ENCODE assay signal across 18 cellular contexts in the genomic region with DNA sequence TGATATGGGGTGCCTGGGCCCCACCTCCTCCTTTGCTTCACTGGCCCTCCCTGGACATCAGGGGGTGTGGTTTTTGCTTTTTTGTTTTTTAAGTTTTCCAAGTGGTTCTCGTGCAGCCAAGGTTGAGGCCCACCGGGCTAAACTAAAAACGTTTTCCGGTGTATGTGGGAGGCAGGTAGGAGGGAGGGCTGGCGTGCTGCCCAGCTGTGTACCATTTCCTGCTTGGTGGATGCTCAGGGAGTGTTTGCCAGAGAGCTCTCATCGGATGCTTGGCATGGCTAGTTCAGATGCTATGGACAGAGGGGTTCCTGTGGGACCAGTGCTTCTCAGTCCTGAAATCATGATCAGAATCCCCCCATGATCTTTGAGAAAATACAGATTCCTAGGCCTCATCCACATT.
DNase-seq lines count a peak whose midpoint lies in the region; ATAC-seq and TF ChIP-seq lines count a peak whose summit lies in the region.
"Had no signal": no experiment of that assay in that cellular context is flagged by ENCODE, and none has a peak within 500 bp of the region (broad histone marks: within the 10 kb centered on the region; RNA-seq: fewer than 3 reads in every experiment).

No MANE protein-coding gene starts in this region.

- H3K79me2 ChIP-seq in neural progenitor cell (ENCODE audit: low read depth) = no peaks in the 10 kb centered on the region

- peak; percentile 12 for DNase-seq in stimulated activated CD4-positive, alpha-beta T cell treated with anti-CD3 and anti-CD28 coated beads, Interleukin-15, amount 100 ng/mL, for 24 hours
- DNase-seq in stimulated activated CD4-positive, alpha-beta T cell treated with anti-CD3 and anti-CD28 coated beads, Interleukin-4, amount 100 ng/mL, for 1 hour = no peak
- DNase-seq in NCI-H2029 (lab: John Stamatoyannopoulos, UW) (peak; percentile 70), fibroblast of pulmonary artery (ENCODE audit: low read depth) (peak; percentile 28), neural progenitor cell (ENCODE audit: low spot score) (no peak), left lung (no peak)
- DNase-seq: activated CD4-positive, alpha-beta T cell treated with anti-CD3 and anti-CD28 coated beads for 4 hours; activated T-cell treated with anti-CD3 and anti-CD28 coated beads, Interleukin-2, amount 50 U/mL, for 1 hour; central memory CD4-positive, alpha-beta T cell; DMS 273 treated with DMSO at 0.1 percent for 48 hours; left ventricle myocardium inferior; NCI-H2171; posterior cingulate gyrus; stimulated activated CD4-positive, alpha-beta T cell treated with anti-CD3 and anti-CD28 coated beads, Interleukin-12 subunit alpha, Interleukin-12 subunit beta, amount 100 ng/mL, for 4 hours; T1000 had no signal

- H3K27ac ChIP-seq in neural progenitor cell = no peak overlapping the region
- no peak overlapping the region for H3K27ac ChIP-seq in left lung
- H3K27ac ChIP-seq: SJSA1 had no signal

- H3K9me3 ChIP-seq in neural progenitor cell (ENCODE audit: low read depth) (no peaks in the 10 kb centered on the region), left lung (no peaks in the 10 kb centered on the region)
- H3K9me3 ChIP-seq: left ventricle myocardium inferior, SJSA1 had no signal

- H3K27me3 ChIP-seq in neural progenitor cell = no peaks in the 10 kb centered on the region
- no peaks in the 10 kb centered on the region for H3K27me3 ChIP-seq in left lung
- H3K27me3 ChIP-seq: SJSA1 had no signal

- H3K4me2 ChIP-seq in neural progenitor cell = no peak overlapping the region

- H3K4me1 ChIP-seq in neural progenitor cell = peaks cover 3% of the 10 kb centered on the region
- peaks cover 0 to 41% of the 10 kb centered on the region in 2 donors for H3K4me1 ChIP-seq in left lung

- no peaks in the 10 kb centered on the region for H3K36me3 Mint-ChIP-seq in neural progenitor cell

- H3F3A ChIP-seq in neural progenitor cell (ENCODE audit: low read depth) = no peaks in the 10 kb centered on the region

- TF ChIP-seq CTCF in fibroblast of pulmonary artery (IDR thresholded peaks at IDR 0.05; ENCODE audit: low read length, missing control alignments) = no peak
- TF ChIP-seq CTCF in neural progenitor cell (IDR thresholded peaks at IDR 0.05) = no peak
- TF ChIP-seq CTCF in left lung (IDR thresholded peaks at IDR 0.05) = no peak

- H3K4me3 Mint-ChIP-seq in neural progenitor cell = no peak overlapping the region

- H3K27ac Mint-ChIP-seq in neural progenitor cell = no peak overlapping the region

- no peaks in the 10 kb centered on the region for H3K9me3 Mint-ChIP-seq in neural progenitor cell

- H4K20me1 ChIP-seq in neural progenitor cell (ENCODE audit: low read depth) = no peaks in the 10 kb centered on the region

- no peak overlapping the region for H3K9ac ChIP-seq in neural progenitor cell

- H3K4me3 ChIP-seq in fibroblast of pulmonary artery (replicated peaks; ENCODE audit: low read depth, low read length) (no peak overlapping the region), neural progenitor cell (no peak overlapping the region), left lung (no peak overlapping the region)
- H3K4me3 ChIP-seq: left ventricle myocardium inferior, SJSA1 had no signal

- peaks cover 23% of the 10 kb centered on the region for H3K4me1 Mint-ChIP-seq in neural progenitor cell

- intact Hi-C loops in left lung (cut with DNase I) = no loop called here

- no peaks in the 10 kb centered on the region for H3K36me3 ChIP-seq in neural progenitor cell
- H3K36me3 ChIP-seq in left lung = no peaks in the 10 kb centered on the region
- H3K36me3 ChIP-seq: left ventricle myocardium inferior, SJSA1 had no signal

- no peak overlapping the region for H2AFZ ChIP-seq in neural progenitor cell (replicated peaks)

- H3K27me3 Mint-ChIP-seq in neural progenitor cell (ENCODE audit: insufficient read depth, low read depth) = peaks cover 3% of the 10 kb centered on the region

- ATAC-seq in GM19395 (IDR thresholded peaks at IDR 0.05; ENCODE audit: unreplicated experiment) = no peak
- no peak for ATAC-seq in HG03469 (IDR thresholded peaks at IDR 0.05; ENCODE audit: unreplicated experiment)
- ATAC-seq in left lung = no peak

Comparison
In these comparisons a context has a peak if more than half of its experiments do, and no peak if none do; other contexts are left out.
1. DNase-seq: peak in stimulated activated CD4-positive, alpha-beta T cell treated with anti-CD3 and anti-CD28 coated beads, Interleukin-15, amount 100 ng/mL, for 24 hours (single experiment), NCI-H2029 (single experiment) and fibroblast of pulmonary artery (single experiment); none in stimulated activated CD4-positive, alpha-beta T cell treated with anti-CD3 and anti-CD28 coated beads, Interleukin-4, amount 100 ng/mL, for 1 hour (single experiment), neural progenitor cell (single experiment) and left lung (0 of 2).